ENCODE assay signal across 9 cellular contexts in genomic region chr16:1545044-1545736, GRCh38. TPM values are rescaled to one million over a fixed set of nuclear protein-coding genes. Genes with fewer than 3 reads are reported as not detected.
A peak's percentile ranks its signal among the peaks of the same experiment; 100 is the strongest.
DNase-seq lines count a peak whose midpoint lies in the region; ATAC-seq and TF ChIP-seq lines count a peak whose summit lies in the region.
"Had no signal": no experiment of that assay in that cellular context is flagged by ENCODE, and none has a peak within 500 bp of the region (broad histone marks: within the 10 kb centered on the region; RNA-seq: fewer than 3 reads in every experiment).

No MANE protein-coding gene starts in this region.

- H3K27me3 ChIP-seq in left ventricle myocardium inferior (ENCODE audit: low read depth), result no peaks in the 10 kb centered on the region

- H3K27me3 Mint-ChIP-seq in activated T-helper 2 cell treated with anti-CD3 and anti-CD28 coated beads, Interferon-gamma antibody, Interleukin-2, Interleukin-4, amounts not matched to agents 10 μg/mL and 5 μg/mL and 100 μg/mL, durations not matched to agents 14 hours and 24 hours and 36 hours (ENCODE audit: low read depth), result no peaks in the 10 kb centered on the region
- H3K27me3 Mint-ChIP-seq in osteocyte (ENCODE audit: unreplicated experiment), result no peaks in the 10 kb centered on the region

- DNase-seq in GDM1 (lab: John Stamatoyannopoulos, UW) (peak; percentile 22), left ventricle myocardium inferior (peak; percentile 77), sciatic nerve (ENCODE audit: low spot score) (no peak), HuH-7 (ENCODE audit: low spot score) (no peak), NCI-H446 (lab: John Stamatoyannopoulos, UW) (no peak), osteocyte (ENCODE audit: extremely low spot score, unreplicated experiment) (no peak)
- DNase-seq in activated T-helper 2 cell treated with anti-CD3 and anti-CD28 coated beads, Interferon-gamma antibody, Interleukin-2, Interleukin-4, amounts not matched to agents 10 μg/mL and 5 μg/mL and 100 μg/mL, durations not matched to agents 14 hours and 24 hours and 36 hours (ENCODE audit: low spot score), result no peak
- DNase-seq: occipital lobe had no signal

- H3K9me3 Mint-ChIP-seq in activated T-helper 2 cell treated with anti-CD3 and anti-CD28 coated beads, Interferon-gamma antibody, Interleukin-2, Interleukin-4, amounts not matched to agents 10 μg/mL and 5 μg/mL and 100 μg/mL, durations not matched to agents 14 hours and 24 hours and 36 hours, result no peaks in the 10 kb centered on the region
- no peaks in the 10 kb centered on the region for H3K9me3 Mint-ChIP-seq in osteocyte (ENCODE audit: unreplicated experiment)

- peak overlapping the region; percentile 83 for H3K4me3 ChIP-seq in left ventricle myocardium inferior

- ATAC-seq in sciatic nerve (peak; percentile 14), HG02642 (IDR thresholded peaks at IDR 0.05; ENCODE audit: poor library complexity, unreplicated experiment) (no peak)

- H3K36me3 Mint-ChIP-seq in activated T-helper 2 cell treated with anti-CD3 and anti-CD28 coated beads, Interferon-gamma antibody, Interleukin-2, Interleukin-4, amounts not matched to agents 10 μg/mL and 5 μg/mL and 100 μg/mL, durations not matched to agents 14 hours and 24 hours and 36 hours (ENCODE audit: low read depth), result peaks cover 40% of the 10 kb centered on the region
- H3K36me3 Mint-ChIP-seq in osteocyte (ENCODE audit: unreplicated experiment), result peaks cover 20% of the 10 kb centered on the region

- H3K9me3 ChIP-seq in left ventricle myocardium inferior (replicated peaks), result no peaks in the 10 kb centered on the region

- H3K4me1 ChIP-seq in left ventricle myocardium inferior, result peaks cover 100% of the 10 kb centered on the region

- H3K4me3 Mint-ChIP-seq in activated T-helper 2 cell treated with anti-CD3 and anti-CD28 coated beads, Interferon-gamma antibody, Interleukin-2, Interleukin-4, amounts not matched to agents 10 μg/mL and 5 μg/mL and 100 μg/mL, durations not matched to agents 14 hours and 24 hours and 36 hours (ENCODE audit: low read depth), result no peak overlapping the region
- no peak overlapping the region for H3K4me3 Mint-ChIP-seq in osteocyte (ENCODE audit: unreplicated experiment)

- peaks cover 22% of the 10 kb centered on the region for H3K4me1 Mint-ChIP-seq in activated T-helper 2 cell treated with anti-CD3 and anti-CD28 coated beads, Interferon-gamma antibody, Interleukin-2, Interleukin-4, amounts not matched to agents 10 μg/mL and 5 μg/mL and 100 μg/mL, durations not matched to agents 14 hours and 24 hours and 36 hours (ENCODE audit: low read depth)
- H3K4me1 Mint-ChIP-seq in osteocyte (ENCODE audit: unreplicated experiment), result peaks cover 35% of the 10 kb centered on the region

- peak overlapping the region; percentile 60 for H3K27ac Mint-ChIP-seq in activated T-helper 2 cell treated with anti-CD3 and anti-CD28 coated beads, Interferon-gamma antibody, Interleukin-2, Interleukin-4, amounts not matched to agents 10 μg/mL and 5 μg/mL and 100 μg/mL, durations not matched to agents 14 hours and 24 hours and 36 hours
- H3K27ac Mint-ChIP-seq in osteocyte (ENCODE audit: unreplicated experiment), result no peak overlapping the region

- intact Hi-C loops in activated T-helper 2 cell treated with anti-CD3 and anti-CD28 coated beads, Interferon-gamma antibody, Interleukin-2, Interleukin-4, amounts not matched to agents 10 μg/mL and 5 μg/mL and 100 μg/mL, durations not matched to agents 14 hours and 24 hours and 36 hours (cut with micrococcal nuclease), result no loop called here
- intact Hi-C loops in left ventricle myocardium inferior (cut with micrococcal nuclease) (no loop called here), sciatic nerve (cut with DNase I) (no loop called here)

- peaks cover 44% of the 10 kb centered on the region for H3K36me3 ChIP-seq in left ventricle myocardium inferior

- no peak for TF ChIP-seq CTCF in left ventricle myocardium inferior (IDR thresholded peaks at IDR 0.05; ENCODE audit: borderline replicate concordance)
- TF ChIP-seq CTCF in osteocyte (IDR thresholded peaks at IDR 0.05), result no peak

- H3K27ac ChIP-seq in left ventricle myocardium inferior (replicated peaks), result peak overlapping the region; percentile 98

RNA-seq across cellular contexts. Expression of gene TMEM204, which starts 11.7 kb away (rescaled TPM):
- 17.2 and 17.8 TPM in 2 replicates for total RNA-seq in activated T-helper 2 cell treated with anti-CD3 and anti-CD28 coated beads, Interferon-gamma antibody, Interleukin-2, Interleukin-4, amounts not matched to agents 10 μg/mL and 5 μg/mL and 100 μg/mL, durations not matched to agents 14 hours and 24 hours and 36 hours
- total RNA-seq in left ventricle myocardium inferior (27.1 TPM), sciatic nerve (20.4 TPM), osteocyte (13.5 and 14.5 TPM in 2 replicates)

RNA-seq across cellular contexts. Expression of gene TELO2, which starts 52.0 kb away (rescaled TPM):
- total RNA-seq in activated T-helper 2 cell treated with anti-CD3 and anti-CD28 coated beads, Interferon-gamma antibody, Interleukin-2, Interleukin-4, amounts not matched to agents 10 μg/mL and 5 μg/mL and 100 μg/mL, durations not matched to agents 14 hours and 24 hours and 36 hours, result 72.6 and 74.8 TPM in 2 replicates
- 17.7 TPM for total RNA-seq in left ventricle myocardium inferior
- total RNA-seq in sciatic nerve, result 27.9 TPM
- total RNA-seq in osteocyte, result 35.7 and 37.8 TPM in 2 replicates

RNA-seq across cellular contexts. Expression of gene PTX4, which starts 56.4 kb away (rescaled TPM):
- not detected in 2 replicates for total RNA-seq in activated T-helper 2 cell treated with anti-CD3 and anti-CD28 coated beads, Interferon-gamma antibody, Interleukin-2, Interleukin-4, amounts not matched to agents 10 μg/mL and 5 μg/mL and 100 μg/mL, durations not matched to agents 14 hours and 24 hours and 36 hours
- total RNA-seq in left ventricle myocardium inferior (not detected), sciatic nerve (not detected), osteocyte (not detected in 2 replicates)
- total RNA-seq: occipital lobe had no signal

Comparison
In these comparisons a context has a peak if more than half of its experiments do, and no peak if none do; other contexts are left out.
1. DNase-seq: peak in GDM1 (single experiment) and left ventricle myocardium inferior (single experiment); none in activated T-helper 2 cell treated with anti-CD3 and anti-CD28 coated beads, Interferon-gamma antibody, Interleukin-2, Interleukin-4, amounts not matched to agents 10 μg/mL and 5 μg/mL and 100 μg/mL, durations not matched to agents 14 hours and 24 hours and 36 hours (single experiment), sciatic nerve (single experiment), HuH-7 (single experiment), NCI-H446 (0 of 2) and osteocyte (single experiment).